8 cellular contexts compared by ENCODE assay signal in the genomic region with DNA sequence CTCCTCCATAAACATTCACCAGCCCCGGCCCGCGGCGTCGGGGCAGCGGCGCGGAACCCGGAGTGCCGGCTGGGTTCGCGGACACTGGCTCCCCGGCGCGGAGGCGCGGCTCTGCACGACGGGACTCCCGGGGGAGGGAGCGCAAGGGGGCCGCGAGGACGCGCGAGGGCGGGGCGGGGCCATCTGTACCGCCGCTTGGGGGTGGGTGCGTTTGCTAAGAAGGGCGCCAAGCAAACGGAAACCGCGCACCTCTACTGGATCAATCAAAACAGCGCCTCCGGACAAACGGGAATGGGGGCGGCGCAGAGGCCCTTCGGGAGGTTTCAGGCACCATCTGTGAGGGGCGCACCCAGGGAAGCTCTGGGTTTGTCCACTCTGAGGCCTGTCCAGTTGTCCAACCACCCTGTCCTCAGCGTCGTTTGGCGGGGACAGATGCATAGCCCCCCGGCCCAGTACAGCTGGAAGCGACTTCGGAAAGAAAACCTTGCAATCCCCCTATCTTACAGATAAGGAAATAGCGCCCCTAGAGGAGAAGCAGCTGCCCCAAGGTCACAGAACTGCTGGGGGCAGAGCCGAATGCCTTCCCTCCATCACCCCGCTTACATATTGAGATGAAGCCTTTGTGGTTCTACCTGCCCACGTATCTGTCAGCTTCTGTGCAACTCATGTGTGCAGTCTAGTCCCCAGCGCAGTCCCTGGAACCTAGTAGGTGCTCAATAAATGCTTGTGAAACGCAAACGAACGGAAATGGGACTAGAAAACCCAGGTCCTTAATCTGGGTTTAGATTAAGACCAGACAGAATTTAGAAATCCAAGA. TPM values are rescaled to one million over a fixed set of nuclear protein-coding genes. Genes with fewer than 3 reads are reported as not detected.
A peak's percentile ranks its signal among the peaks of the same experiment; 100 is the strongest.
DNase-seq lines count a peak whose midpoint lies in the region; ATAC-seq and TF ChIP-seq lines count a peak whose summit lies in the region.

No MANE protein-coding gene starts in this region.

- ATAC-seq in left lobe of liver, result peak; percentile 74
- ATAC-seq in GM18870 (IDR thresholded peaks at IDR 0.05; ENCODE audit: unreplicated experiment), result no peak

- TF ChIP-seq CTCF in HFF-Myc (IDR thresholded peaks at IDR 0.05; ENCODE audit: low read depth, low read length, missing control alignments), result peak; percentile 81

- H3K4me3 ChIP-seq in HFF-Myc (replicated peaks; ENCODE audit: low read depth, low read length), result peak overlapping the region; percentile 35

- peak; percentile 62 for DNase-seq in DMS114 treated with DMSO at 0.1 percent for 48 hours (lab: John Stamatoyannopoulos, UW; ENCODE audit: unreplicated experiment)
- DNase-seq in HFF-Myc (ENCODE audit: extremely low read depth, low read depth), result no peak
- DNase-seq in NCI-H2171 treated with DMSO at 0.1 percent for 48 hours (lab: John Stamatoyannopoulos, UW), result peak; percentile 71
- peak; percentile 30 for DNase-seq in activated CD4-positive, alpha-beta T cell treated with anti-CD3 and anti-CD28 coated beads for 1 hour
- peak; percentile 42 for DNase-seq in cerebellum (ENCODE audit: low spot score)
- no peak for DNase-seq in left lobe of liver (ENCODE audit: low spot score)
- peak; percentile 46 to 55 for DNase-seq in stimulated activated CD4-positive, alpha-beta T cell treated with anti-CD3 and anti-CD28 coated beads, Interleukin-2, amount 100 ng/mL, for 48 hours

RNA-seq across cellular contexts. Expression of a gene that starts 10.7 kb away (rescaled TPM):
- total RNA-seq in cerebellum, result 23.2 TPM
- 0.08 TPM for total RNA-seq in left lobe of liver

Comparison
In these comparisons a context has a peak if more than half of its experiments do, and no peak if none do; other contexts are left out.
1. DNase-seq: peak in DMS114 treated with DMSO at 0.1 percent for 48 hours (single experiment), NCI-H2171 treated with DMSO at 0.1 percent for 48 hours (single experiment), activated CD4-positive, alpha-beta T cell treated with anti-CD3 and anti-CD28 coated beads for 1 hour (single experiment), cerebellum (single experiment) and stimulated activated CD4-positive, alpha-beta T cell treated with anti-CD3 and anti-CD28 coated beads, Interleukin-2, amount 100 ng/mL, for 48 hours (2 of 2); none in HFF-Myc (single experiment) and left lobe of liver (single experiment).
2. RNA of a gene that starts 10.7 kb away (total RNA-seq): 23.2 TPM in cerebellum (single experiment); 0.08 TPM in left lobe of liver (single experiment); every median in the first group is over 10 times any median in the second.